ENCODE assay signal across 12 cellular contexts in genomic region chr18:22848618-22849017, GRCh38.
DNase-seq lines count a peak whose midpoint lies in the region; ATAC-seq and TF ChIP-seq lines count a peak whose summit lies in the region.
"Had no signal": no experiment of that assay in that cellular context is flagged by ENCODE, and none has a peak within 500 bp of the region (broad histone marks: within the 10 kb centered on the region; RNA-seq: fewer than 3 reads in every experiment).

No MANE protein-coding gene starts in this region.

- H3K9ac ChIP-seq in PC-3 (ENCODE audit: low read length): no peak overlapping the region
- no peak overlapping the region for H3K9ac ChIP-seq in mesenchymal stem cell (ENCODE audit: low read length)

- no peak overlapping the region for H4K91ac ChIP-seq in mesenchymal stem cell (ENCODE audit: low read length)

- no peak overlapping the region for H2BK120ac ChIP-seq in mesenchymal stem cell (ENCODE audit: low read depth, low read length)

- no peak overlapping the region for H3K27ac ChIP-seq in PC-3 (ENCODE audit: low read length)
- no peak overlapping the region for H3K27ac ChIP-seq in mesenchymal stem cell (ENCODE audit: low read length, poor library complexity, severe bottlenecking)

- CTCF ChIA-PET in PC-3 (lab: Charles Lee): no interaction called here

- no peaks in the 10 kb centered on the region for H4K20me1 ChIP-seq in PC-3 (ENCODE audit: low read length)

- H3K36me3 ChIP-seq in PC-3 (ENCODE audit: low read depth, low read length): no peaks in the 10 kb centered on the region
- H3K36me3 ChIP-seq in mesenchymal stem cell (ENCODE audit: control insufficient read depth in 1 of 2, insufficient read depth in 2 of 2, low read depth in 1 of 2, low read length in 2 of 2): no peaks in the 10 kb centered on the region

- no TSS peak for BruUV-seq in PC-3 (replicated peaks; lab: Mats Ljungman, UMichigan)

- H3K14ac ChIP-seq in mesenchymal stem cell (ENCODE audit: low read length in 2 of 2): no peak overlapping the region

- H3K4me2 ChIP-seq in PC-3 (ENCODE audit: low read length): no peak overlapping the region
- no peak overlapping the region for H3K4me2 ChIP-seq in mesenchymal stem cell (ENCODE audit: low read length, poor library complexity, severe bottlenecking)

- H3K4me1 ChIP-seq in PC-3 (ENCODE audit: insufficient read depth, low read length): peaks cover 20% of the 10 kb centered on the region
- no peaks in the 10 kb centered on the region for H3K4me1 ChIP-seq in mesenchymal stem cell (ENCODE audit: control insufficient read depth, insufficient read depth, low read depth, low read length)

- H3K27me3 ChIP-seq in PC-3 (ENCODE audit: low read length) (no peaks in the 10 kb centered on the region), mesenchymal stem cell (ENCODE audit: control insufficient read depth in 1 of 2, insufficient read depth in 1 of 2, low read length in 2 of 2) (no peaks in the 10 kb centered on the region)

- no peak overlapping the region for H4K8ac ChIP-seq in mesenchymal stem cell (ENCODE audit: low read length)

- no CpG with 5 or more reads among the region's 1 CpG for WGBS in mesenchymal stem cell

- peaks cover 4% of the 10 kb centered on the region for H3F3A ChIP-seq in PC-3 (ENCODE audit: low read length, unreplicated experiment)

- no peak overlapping the region for H2AK5ac ChIP-seq in mesenchymal stem cell (ENCODE audit: low read length, severe bottlenecking)

- H3K4ac ChIP-seq in mesenchymal stem cell (ENCODE audit: low read depth in 1 of 2, low read length in 2 of 2): no peak overlapping the region

- peak; percentile 57 for DNase-seq in AG20443 (ENCODE audit: low spot score)
- DNase-seq in PC-3: peak; percentile 64
- DNase-seq in fibroblast of gingiva (ENCODE audit: low read depth): peak; percentile 78
- DNase-seq in mesenchymal stem cell: peak; percentile 21
- no peak for DNase-seq in cardiac septum (ENCODE audit: low spot score)
- no peak for DNase-seq in activated naive CD4-positive, alpha-beta T cell treated with Interleukin-2 at 50 U/mL for 16 hours
- no peak for DNase-seq in NCI-H82 (lab: John Stamatoyannopoulos, UW)
- DNase-seq: activated naive CD4-positive, alpha-beta T cell treated with anti-CD3 and anti-CD28 coated beads for 36 hours; HFFc6; MM.1S; NCI-H2227 treated with DMSO at 0.1 percent for 48 hours had no signal

- POLR2A ChIA-PET in PC-3 (lab: Charles Lee; ENCODE audit: unreplicated experiment): no interaction called here

- H3K9me3 ChIP-seq in PC-3 (ENCODE audit: low read length): no peaks in the 10 kb centered on the region
- no peaks in the 10 kb centered on the region for H3K9me3 ChIP-seq in mesenchymal stem cell (ENCODE audit: control insufficient read depth, low read length)

- intact Hi-C loops in PC-3 (cut with micrococcal nuclease) (loop anchor here (5.0 kb wide), 1 partner anchor 36 kb away; no protein-coding TSS in a partner anchor), cardiac septum (cut with DNase I) (no loop called here)

- H2BK15ac ChIP-seq in mesenchymal stem cell (ENCODE audit: low read depth, poor library complexity, severe bottlenecking): no peak overlapping the region

- H3K79me1 ChIP-seq in mesenchymal stem cell (replicated peaks; ENCODE audit: low read length, poor library complexity, severe bottlenecking): no peaks in the 10 kb centered on the region

- no peaks in the 10 kb centered on the region for H3K79me2 ChIP-seq in PC-3 (ENCODE audit: low read length)

- H3K18ac ChIP-seq in mesenchymal stem cell (ENCODE audit: low read depth in 1 of 2, low read length in 2 of 2): no peak overlapping the region

- no peak for TF ChIP-seq CTCF in PC-3 (conservative IDR thresholded peaks at IDR 0.05; ENCODE audit: low read depth, low read length)

- H2BK5ac ChIP-seq in mesenchymal stem cell (ENCODE audit: low read depth, low read length, poor library complexity, severe bottlenecking): no peak overlapping the region

- no peak overlapping the region for H3K23ac ChIP-seq in mesenchymal stem cell (ENCODE audit: low read length in 2 of 2)

- H3K9me2 ChIP-seq in PC-3 (replicated peaks; ENCODE audit: low read length): no peaks in the 10 kb centered on the region

- no peak overlapping the region for H2BK12ac ChIP-seq in mesenchymal stem cell (ENCODE audit: low read length in 2 of 2)

- no peak overlapping the region for H2AFZ ChIP-seq in PC-3 (ENCODE audit: low read length)
- no peak overlapping the region for H2AFZ ChIP-seq in mesenchymal stem cell (ENCODE audit: low read depth, low read length)

- no peak for ATAC-seq in PC-3
- no peak for ATAC-seq in GM19463 (IDR thresholded peaks at IDR 0.05; ENCODE audit: unreplicated experiment)

- H3K4me3 ChIP-seq in PC-3 (ENCODE audit: low read length) (no peak overlapping the region), mesenchymal stem cell (ENCODE audit: insufficient read depth in 1 of 2, low read depth in 1 of 2, low read length in 2 of 2) (no peak overlapping the region)

Comparison
In these comparisons a context has a peak if more than half of its experiments do, and no peak if none do; other contexts are left out.
1. DNase-seq: peak in AG20443 (single experiment), PC-3 (single experiment), fibroblast of gingiva (single experiment) and mesenchymal stem cell (single experiment); none in cardiac septum (single experiment), activated naive CD4-positive, alpha-beta T cell treated with Interleukin-2 at 50 U/mL for 16 hours (single experiment) and NCI-H82 (single experiment).